8 cellular contexts compared by ENCODE assay signal in genomic region chrX:16185725-16186136, GRCh38. TPM values are rescaled to one million over a fixed set of nuclear protein-coding genes. Genes with fewer than 3 reads are reported as not detected.
DNase-seq lines count a peak whose midpoint lies in the region; ATAC-seq and TF ChIP-seq lines count a peak whose summit lies in the region.

No MANE protein-coding gene starts in this region.

- no peaks in the 10 kb centered on the region for H3K9me3 Mint-ChIP-seq in activated CD8-positive, alpha-beta T cell treated with anti-CD3 and anti-CD28 coated beads, Interleukin-2, amount 10 ng/mL, durations not matched to agents 7 days and 5 days (ENCODE audit: insufficient read depth)
- peaks cover 5% of the 10 kb centered on the region for H3K9me3 Mint-ChIP-seq in osteocyte (ENCODE audit: unreplicated experiment)

- no peak overlapping the region for H3K4me3 ChIP-seq in right atrium auricular region

- no peaks in the 10 kb centered on the region for H3K36me3 Mint-ChIP-seq in activated CD8-positive, alpha-beta T cell treated with anti-CD3 and anti-CD28 coated beads, Interleukin-2, amount 10 ng/mL, durations not matched to agents 7 days and 5 days (ENCODE audit: low read depth)
- H3K36me3 Mint-ChIP-seq in osteocyte (ENCODE audit: unreplicated experiment) = peaks cover 1% of the 10 kb centered on the region

- intact Hi-C loops in posterior cingulate gyrus (cut with DNase I) = no loop called here

- peak; percentile 96 for ATAC-seq in GM21360 (IDR thresholded peaks at IDR 0.05; ENCODE audit: unreplicated experiment)
- peak; percentile 92 for ATAC-seq in HG03469 (IDR thresholded peaks at IDR 0.05; ENCODE audit: unreplicated experiment)
- ATAC-seq in activated CD8-positive, alpha-beta T cell treated with anti-CD3 and anti-CD28 coated beads, Interleukin-2, amount 10 ng/mL, durations not matched to agents 7 days and 5 days = peak; percentile 36

- no peaks in the 10 kb centered on the region for H3K4me1 ChIP-seq in right atrium auricular region

- H3K27me3 Mint-ChIP-seq in activated CD8-positive, alpha-beta T cell treated with anti-CD3 and anti-CD28 coated beads, Interleukin-2, amount 10 ng/mL, durations not matched to agents 7 days and 5 days (ENCODE audit: low read depth) = no peaks in the 10 kb centered on the region
- H3K27me3 Mint-ChIP-seq in osteocyte (ENCODE audit: unreplicated experiment) = no peaks in the 10 kb centered on the region

- POLR2A ChIA-PET in activated CD8-positive, alpha-beta T cell treated with anti-CD3 and anti-CD28 coated beads, Interleukin-2, amount 10 ng/mL, durations not matched to agents 7 days and 5 days (lab: Charles Lee) = no interaction called here

- H3K36me3 ChIP-seq in right atrium auricular region = no peaks in the 10 kb centered on the region

- no peak overlapping the region for H3K27ac Mint-ChIP-seq in activated CD8-positive, alpha-beta T cell treated with anti-CD3 and anti-CD28 coated beads, Interleukin-2, amount 10 ng/mL, durations not matched to agents 7 days and 5 days
- H3K27ac Mint-ChIP-seq in osteocyte (ENCODE audit: unreplicated experiment) = peak overlapping the region; percentile 67

- peaks cover 9% of the 10 kb centered on the region for H3K4me1 Mint-ChIP-seq in activated CD8-positive, alpha-beta T cell treated with anti-CD3 and anti-CD28 coated beads, Interleukin-2, amount 10 ng/mL, durations not matched to agents 7 days and 5 days (ENCODE audit: low read depth)
- peaks cover 18% of the 10 kb centered on the region for H3K4me1 Mint-ChIP-seq in osteocyte (ENCODE audit: unreplicated experiment)

- no peaks in the 10 kb centered on the region for H3K27me3 ChIP-seq in right atrium auricular region

- H3K27ac ChIP-seq in right atrium auricular region = no peak overlapping the region

- no peak overlapping the region for H3K4me3 Mint-ChIP-seq in activated CD8-positive, alpha-beta T cell treated with anti-CD3 and anti-CD28 coated beads, Interleukin-2, amount 10 ng/mL, durations not matched to agents 7 days and 5 days
- no peak overlapping the region for H3K4me3 Mint-ChIP-seq in osteocyte (ENCODE audit: unreplicated experiment)

- peak; percentile 84 for DNase-seq in EL
- no peak for DNase-seq in activated CD8-positive, alpha-beta T cell treated with anti-CD3 and anti-CD28 coated beads, Interleukin-2, amount 10 ng/mL, durations not matched to agents 7 days and 5 days
- no peak for DNase-seq in osteocyte (ENCODE audit: extremely low spot score, unreplicated experiment)
- DNase-seq in right atrium auricular region (ENCODE audit: low spot score) = no peak
- DNase-seq in NAMALWA (ENCODE audit: low spot score) = no peak
- DNase-seq in posterior cingulate gyrus = no peak

- no peaks in the 10 kb centered on the region for H3K9me3 ChIP-seq in right atrium auricular region

- CTCF ChIA-PET in activated CD8-positive, alpha-beta T cell treated with anti-CD3 and anti-CD28 coated beads, Interleukin-2, amount 10 ng/mL, durations not matched to agents 7 days and 5 days (lab: Charles Lee) = no interaction called here

- TF ChIP-seq CTCF in osteocyte (IDR thresholded peaks at IDR 0.05) (no peak), right atrium auricular region (IDR thresholded peaks at IDR 0.05) (no peak)

RNA-seq across cellular contexts. Expression of gene MAGEB17, which starts 18.4 kb away (rescaled TPM):
- not detected for total RNA-seq in activated CD8-positive, alpha-beta T cell treated with anti-CD3 and anti-CD28 coated beads, Interleukin-2, amount 10 ng/mL, durations not matched to agents 7 days and 5 days
- not detected in 2 replicates for total RNA-seq in osteocyte
- total RNA-seq in right atrium auricular region = under 1 TPM in 1 of 2 donors, not detected in 1; 0.24 TPM

Comparison
In these comparisons a context has a peak if more than half of its experiments do, and no peak if none do; other contexts are left out.
1. ATAC-seq: peak in every context shown above with its lines; median percentile 96 in GM21360; 92 in HG03469; 36 in activated CD8-positive, alpha-beta T cell treated with anti-CD3 and anti-CD28 coated beads, Interleukin-2, amount 10 ng/mL, durations not matched to agents 7 days and 5 days.